In the genomic region with DNA sequence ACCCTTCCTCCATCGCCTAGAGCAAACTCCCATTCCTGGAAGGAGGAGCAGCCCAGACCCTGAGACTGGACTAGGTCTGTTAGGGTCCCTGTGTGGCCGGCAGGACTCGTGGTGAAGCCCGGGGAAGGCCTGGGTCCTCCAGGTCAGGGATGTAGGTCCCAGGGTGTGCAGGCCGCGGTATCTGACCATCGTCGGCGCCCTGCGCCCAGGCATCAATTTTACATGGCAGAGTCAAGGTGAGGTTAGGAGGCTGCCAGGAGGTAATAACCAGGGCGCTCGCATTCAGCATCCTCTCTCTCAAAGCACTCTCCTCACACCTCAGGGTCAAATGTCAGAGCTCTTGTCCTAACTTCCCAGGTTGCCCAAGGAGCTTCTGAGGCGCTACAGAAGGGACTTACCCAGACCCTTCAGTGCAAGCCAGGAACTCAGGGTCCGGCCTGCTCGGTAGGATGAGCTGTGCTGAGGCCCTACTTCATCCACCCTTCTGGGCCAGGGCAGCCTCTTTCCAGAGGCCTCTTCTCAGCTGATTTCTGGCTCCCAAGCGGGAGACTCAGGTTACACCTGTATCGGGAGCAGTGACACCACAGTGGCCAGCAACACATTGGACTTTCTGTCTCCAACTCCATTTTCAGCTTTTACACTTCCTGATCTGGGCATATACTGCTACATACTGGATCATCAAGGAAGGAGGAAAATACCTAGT, we compare ENCODE assay signal across 8 cellular contexts. TPM values are rescaled to one million over a fixed set of nuclear protein-coding genes. Genes with fewer than 3 reads are reported as not detected.
DNase-seq lines count a peak whose midpoint lies in the region; ATAC-seq and TF ChIP-seq lines count a peak whose summit lies in the region.

No MANE protein-coding gene starts in this region.

- peak overlapping the region; percentile 85 to 87 for H3K9ac ChIP-seq in mucosa of rectum (ENCODE audit: low read depth in 1 of 2, low read length in 2 of 2)

- peak overlapping the region; percentile 85 to 90 for H3K27ac ChIP-seq in mucosa of rectum (ENCODE audit: low read depth in 2 of 2, low read length in 2 of 2)

- no peaks in the 10 kb centered on the region for H3K36me3 ChIP-seq in BE2C
- H3K36me3 ChIP-seq in mucosa of rectum (ENCODE audit: control insufficient read depth in 2 of 2, insufficient read depth in 2 of 2, low read length in 2 of 2) = no peaks in the 10 kb centered on the region

- H3K27me3 ChIP-seq in BE2C (no peaks in the 10 kb centered on the region), mucosa of rectum (ENCODE audit: control insufficient read depth in 2 of 2, insufficient read depth in 2 of 2, low read length in 2 of 2) (no peaks in the 10 kb centered on the region)

- H3K4me1 ChIP-seq in BE2C (peaks cover 14% of the 10 kb centered on the region), mucosa of rectum (ENCODE audit: control insufficient read depth in 2 of 2, insufficient read depth in 2 of 2, low read length in 2 of 2) (peaks cover 28 to 31% of the 10 kb centered on the region in 2 donors)

- DNase-seq in BE2C (no peak), cardiac fibroblast (ENCODE audit: low read depth in 2 of 2) (peak in 1 of 2 donors; percentile 12), NCI-H2171 (lab: John Stamatoyannopoulos, UW) (no peak), NAMALWA (ENCODE audit: low spot score) (no peak), NCI-H1417 treated with DMSO at 0.1 percent for 48 hours (lab: John Stamatoyannopoulos, UW) (no peak)

- TF ChIP-seq CTCF in BE2C (IDR thresholded peaks at IDR 0.05; ENCODE audit: low read depth, low read length) (no peak), cardiac fibroblast (IDR thresholded peaks at IDR 0.05; ENCODE audit: low read depth, low read length) (no peak)

- ATAC-seq in HG03442 (IDR thresholded peaks at IDR 0.05; ENCODE audit: unreplicated experiment) (peak; percentile 4), HG03457 (IDR thresholded peaks at IDR 0.05; ENCODE audit: unreplicated experiment) (no peak)

- no peaks in the 10 kb centered on the region for H3K9me3 ChIP-seq in BE2C
- H3K9me3 ChIP-seq in mucosa of rectum (ENCODE audit: control insufficient read depth in 2 of 2, low read length in 2 of 2) = no peaks in the 10 kb centered on the region

- H3K4me3 ChIP-seq in BE2C (ENCODE audit: low read depth, low read length) = peak overlapping the region; percentile 64
- peak overlapping the region; percentile 71 to 72 for H3K4me3 ChIP-seq in cardiac fibroblast (replicated peaks in 1 of 2; ENCODE audit: low read depth in 2 of 2, low read length in 2 of 2)
- H3K4me3 ChIP-seq in mucosa of rectum (ENCODE audit: low read length in 2 of 2) = peak overlapping the region; percentile 90 to 100

RNA-seq across cellular contexts. Expression of a gene that starts 0.6 kb away (rescaled TPM):
- 2.0 TPM for polyA plus RNA-seq in BE2C (2012; ENCODE audit: insufficient read depth, insufficient read length, low read depth)

RNA-seq across cellular contexts. Expression of a gene that starts 9.0 kb away (rescaled TPM):
- polyA plus RNA-seq in BE2C (2012; ENCODE audit: insufficient read depth, insufficient read length, low read depth) = not detected
